In the genomic region with DNA sequence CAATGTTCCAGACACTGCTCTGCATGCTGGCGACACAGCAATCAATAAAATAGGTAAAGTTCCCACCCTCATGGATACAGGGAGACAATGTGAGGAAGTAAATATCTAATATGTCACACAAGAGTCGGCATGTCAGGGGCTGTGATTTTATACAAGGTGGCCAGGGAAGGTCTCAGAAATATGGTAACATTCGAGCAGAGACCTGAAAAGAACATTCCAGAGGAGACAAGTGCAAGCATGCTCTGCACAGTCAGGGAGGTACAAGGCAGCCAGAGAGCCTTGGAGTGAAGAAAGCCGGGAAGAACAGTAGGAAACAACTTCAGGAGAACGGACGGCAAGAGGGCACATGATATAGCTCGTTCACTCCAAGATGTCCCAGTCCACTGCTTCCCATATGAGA, we compare ENCODE assay signal across 18 cellular contexts.
"Had no signal": no experiment of that assay in that cellular context is flagged by ENCODE, and none has a peak within 500 bp of the region (broad histone marks: within the 10 kb centered on the region; RNA-seq: fewer than 3 reads in every experiment).

No MANE protein-coding gene starts in this region.

- H3K27ac Mint-ChIP-seq: immature natural killer cell, naive B cell, nephron had no signal

- H3K9me3 ChIP-seq: colonic mucosa, right atrium auricular region, sigmoid colon, stomach, thoracic aorta, transverse colon had no signal

- DNase-seq: colonic mucosa; dermis blood vessel endothelial cell; immature natural killer cell; left colon; left ventricle myocardium superior; mesendoderm; naive B cell; sigmoid colon; small intestine; stimulated activated CD4-positive, alpha-beta T cell treated with anti-CD3 and anti-CD28 coated beads, Interleukin-12 subunit alpha, Interleukin-12 subunit beta, amount 100 ng/mL, for 4 hours; stimulated activated naive CD4-positive, alpha-beta T cell; stomach; substantia nigra; transverse colon had no signal

- H3K27me3 Mint-ChIP-seq: naive B cell had no signal

- H3K27me3 ChIP-seq: colonic mucosa, right atrium auricular region, sigmoid colon, stomach, transverse colon had no signal

- H3K4me3 ChIP-seq: colonic mucosa, lung, right atrium auricular region, sigmoid colon, stomach, thoracic aorta, transverse colon had no signal

- H3K9me3 Mint-ChIP-seq: nephron had no signal

- H3K4me1 Mint-ChIP-seq: immature natural killer cell, naive B cell, nephron had no signal

- H3K27ac ChIP-seq: colonic mucosa, right atrium auricular region, sigmoid colon, stomach, thoracic aorta, transverse colon had no signal

- H3K36me3 Mint-ChIP-seq: immature natural killer cell, naive B cell had no signal

- H3K36me3 ChIP-seq: colonic mucosa, right atrium auricular region, sigmoid colon, stomach, thoracic aorta, transverse colon had no signal

- ATAC-seq: left colon, left ventricle myocardium superior had no signal

- H3K4me1 ChIP-seq: colonic mucosa, sigmoid colon, stomach, transverse colon had no signal

- H3K4me3 Mint-ChIP-seq: immature natural killer cell, naive B cell, nephron had no signal
